In genomic region chr7:44310221-44310848, GRCh38 we compare ENCODE assay signal across 10 cellular contexts. TPM values are rescaled to one million over a fixed set of nuclear protein-coding genes. Genes with fewer than 3 reads are reported as not detected.
DNase-seq lines count a peak whose midpoint lies in the region; ATAC-seq lines count a peak whose summit lies in the region.
"Had no signal": no experiment of that assay in that cellular context is flagged by ENCODE, and none has a peak within 500 bp of the region (broad histone marks: within the 10 kb centered on the region; RNA-seq: fewer than 3 reads in every experiment).

No MANE protein-coding gene starts in this region.

- peak overlapping the region; percentile 61 to 78 for H3K4me3 Mint-ChIP-seq in activated T-cell treated with anti-CD3 and anti-CD28 coated beads, Interleukin-2, amount 50 U/mL, for 72 hours

- H3K27me3 ChIP-seq in GM23248 (replicated peaks; ENCODE audit: insufficient read depth), result no peaks in the 10 kb centered on the region
- H3K27me3 ChIP-seq in iPS-18a (ENCODE audit: control insufficient read depth, insufficient read depth, low read length), result peaks cover 43% of the 10 kb centered on the region
- peaks cover 0 to 6% (median 0%) of the 10 kb centered on the region in 3 donors for H3K27me3 ChIP-seq in skeletal muscle tissue (ENCODE audit: control insufficient read depth in 3 of 3, insufficient read depth in 3 of 3, low read length in 3 of 3)

- no peaks in the 10 kb centered on the region; the same call in 1 of the 2 replicates for H3F3A ChIP-seq in GM23248 (ENCODE audit: insufficient read depth)

- H2AFZ ChIP-seq in GM23248, result peak overlapping the region; percentile 91

- no peak overlapping the region for H3K27ac ChIP-seq in GM23248
- no peak overlapping the region for H3K27ac ChIP-seq in iPS-18a (ENCODE audit: low read length)
- peak overlapping the region; percentile 65 for H3K27ac ChIP-seq in skeletal muscle tissue (ENCODE audit: low read depth, low read length)

- H3K4me2 ChIP-seq in GM23248 (ENCODE audit: unreplicated experiment), result peak overlapping the region; percentile 96

- no peaks in the 10 kb centered on the region for H4K20me1 ChIP-seq in GM23248 (ENCODE audit: insufficient read depth)

- DNase-seq in GM23248 (no peak), 8988T (no peak), Ammon's horn (ENCODE audit: low spot score) (no peak)
- DNase-seq in activated T-cell treated with anti-CD3 and anti-CD28 coated beads, Interleukin-2, amount 50 U/mL, for 72 hours, result no peak
- DNase-seq: NCI-H526 had no signal

- H3K36me3 ChIP-seq in GM23248 (ENCODE audit: low read depth) (no peaks in the 10 kb centered on the region), iPS-18a (ENCODE audit: control insufficient read depth, low read depth, low read length) (no peaks in the 10 kb centered on the region), skeletal muscle tissue (ENCODE audit: control insufficient read depth in 3 of 3, insufficient read depth in 3 of 3, low read length in 3 of 3) (no peaks in the 10 kb centered on the region)
- H3K36me3 ChIP-seq: HAP-1 had no signal

- H3K9me3 ChIP-seq in GM23248 (ENCODE audit: low read depth) (no peaks in the 10 kb centered on the region), iPS-18a (ENCODE audit: control insufficient read depth, low read depth, low read length) (no peaks in the 10 kb centered on the region), skeletal muscle tissue (ENCODE audit: control insufficient read depth in 3 of 3, low read length in 3 of 3) (no peaks in the 10 kb centered on the region)

- no peak overlapping the region for H3K27ac Mint-ChIP-seq in activated T-cell treated with anti-CD3 and anti-CD28 coated beads, Interleukin-2, amount 50 U/mL, for 72 hours

- 74 to 79% methylated on average over 10 of the region's 10 CpGs for WGBS in GM23248 (ENCODE audit: low coverage in 1 of 2, low lambda C conversion rate in 2 of 2, missing lambda C conversion rate in 2 of 2), 2 experiments

- peak overlapping the region; percentile 69 for H3K4me3 ChIP-seq in GM23248
- H3K4me3 ChIP-seq in iPS-18a (ENCODE audit: low read length), result peak overlapping the region; percentile 57
- peak overlapping the region; percentile 15 to 67 (median 65) for H3K4me3 ChIP-seq in skeletal muscle tissue (ENCODE audit: low read length in 3 of 3)
- H3K4me3 ChIP-seq: HAP-1 had no signal

- no peaks in the 10 kb centered on the region for H3K4me1 Mint-ChIP-seq in activated T-cell treated with anti-CD3 and anti-CD28 coated beads, Interleukin-2, amount 50 U/mL, for 72 hours (ENCODE audit: low read depth)

- no peaks in the 10 kb centered on the region for H3K9me3 Mint-ChIP-seq in activated T-cell treated with anti-CD3 and anti-CD28 coated beads, Interleukin-2, amount 50 U/mL, for 72 hours

- H3K79me2 ChIP-seq in GM23248 (ENCODE audit: insufficient read depth), result no peaks in the 10 kb centered on the region

- peak overlapping the region; percentile 78 for H3K9ac ChIP-seq in GM23248
- H3K9ac ChIP-seq in iPS-18a (ENCODE audit: low read length), result no peak overlapping the region
- H3K9ac ChIP-seq in skeletal muscle tissue (ENCODE audit: low read depth in 1 of 3, low read length in 3 of 3), result peak overlapping the region; percentile 57 to 85 (median 81)

- H3K4me1 ChIP-seq in GM23248 (ENCODE audit: insufficient read depth) (no peaks in the 10 kb centered on the region), iPS-18a (ENCODE audit: control insufficient read depth, low read depth, low read length) (no peaks in the 10 kb centered on the region), skeletal muscle tissue (ENCODE audit: control insufficient read depth in 3 of 3, insufficient read depth in 3 of 3, low read length in 3 of 3) (peaks cover 26 to 72% (median 57%) of the 10 kb centered on the region in 3 donors)
- H3K4me1 ChIP-seq: HAP-1 had no signal

- H3K36me3 Mint-ChIP-seq in activated T-cell treated with anti-CD3 and anti-CD28 coated beads, Interleukin-2, amount 50 U/mL, for 72 hours (ENCODE audit: insufficient read depth in 2 of 2), result no peaks in the 10 kb centered on the region

- peaks cover 10% of the 10 kb centered on the region for H3K27me3 Mint-ChIP-seq in activated T-cell treated with anti-CD3 and anti-CD28 coated beads, Interleukin-2, amount 50 U/mL, for 72 hours (ENCODE audit: low read depth)

- in situ Hi-C loops in GM23248 (cut with MboI), result no loop called here

- peak; percentile 46 to 47 for ATAC-seq in activated T-cell treated with anti-CD3 and anti-CD28 coated beads, Interleukin-2, amount 50 U/mL, for 72 hours (replicated peaks in 1 of 2)
- ATAC-seq in HG03378 (IDR thresholded peaks at IDR 0.05; ENCODE audit: unreplicated experiment) (no peak), GM18867 (IDR thresholded peaks at IDR 0.05; ENCODE audit: unreplicated experiment) (no peak)

- H3K9me2 ChIP-seq in GM23248 (ENCODE audit: insufficient read depth), result no peaks in the 10 kb centered on the region

RNA-seq across cellular contexts. Expression of gene CAMK2B, which starts 15.1 kb away (rescaled TPM):
- 2.5 and 9.1 TPM in 2 replicates for total RNA-seq in GM23248 (2014; rRNA removed; shearing (Covaris generic))
- polyA plus RNA-seq in GM23248 (2016; fragmentation: Nextera tagmentation; extraction: Ambion mirVana), result 0.78 and 0.79 TPM in 2 replicates
- 1 to 10 TPM in 1 of 2 donors, under 1 TPM in 1; 0.86 to 1.4 TPM for total RNA-seq in activated T-cell treated with anti-CD3 and anti-CD28 coated beads, Interleukin-2, amount 50 U/mL, for 72 hours
- 4.7 TPM for total RNA-seq in skeletal muscle tissue

Comparison
In these comparisons a context has a peak if more than half of its experiments do, and no peak if none do; other contexts are left out.
1. ATAC-seq: peak in activated T-cell treated with anti-CD3 and anti-CD28 coated beads, Interleukin-2, amount 50 U/mL, for 72 hours (2 of 2); none in HG03378 (single experiment) and GM18867 (single experiment).
2. Peak in every context shown above with its lines, with median percentiles within 50 percentile points of each other: H3K4me3 ChIP-seq.